In the genomic region with DNA sequence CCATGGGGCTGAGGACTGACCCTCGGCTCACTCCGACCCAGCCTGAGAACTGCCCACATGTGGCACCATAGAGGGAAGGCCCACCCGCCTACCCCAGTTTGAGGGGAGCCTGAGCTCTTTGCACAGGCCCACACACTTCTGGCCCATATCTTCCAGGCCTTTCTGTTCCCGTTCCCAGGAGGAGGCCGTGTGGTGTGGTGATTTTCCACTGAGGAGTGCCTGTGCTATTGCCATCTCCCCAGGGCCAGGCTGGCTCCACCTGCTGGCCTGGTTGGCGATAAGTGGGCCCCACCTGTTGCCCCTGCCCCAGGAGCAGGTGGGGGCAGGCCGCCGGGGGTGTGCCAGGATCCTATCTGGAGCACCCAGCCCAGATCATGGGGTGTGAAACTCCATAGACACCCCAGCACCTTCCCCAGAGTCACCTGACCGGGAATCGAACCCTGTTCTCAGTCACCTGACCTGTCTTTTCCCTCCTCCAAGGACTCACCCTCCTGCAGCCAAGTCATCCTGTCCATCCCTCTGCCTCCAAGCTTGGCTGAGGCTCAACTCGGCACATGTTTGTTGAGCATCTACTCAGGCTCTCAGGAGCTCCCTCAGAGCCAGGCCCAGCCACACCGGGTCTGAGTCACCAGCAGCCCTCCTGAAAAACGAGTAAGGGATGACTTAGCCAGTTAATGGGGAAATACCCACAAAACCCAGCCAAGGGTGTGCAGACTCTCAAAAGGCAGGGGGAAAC, we compare ENCODE assay signal across 1 cellular context.
TF ChIP-seq lines count a peak whose summit lies in the region.

No MANE protein-coding gene starts in this region.

TF ChIP-seq in HCT116, 20 proteins besides CTCF, POLR2A, EP300 and RAD21 (continued from another document):
- TF ChIP-seq CBX3 (IDR thresholded peaks at IDR 0.05; ENCODE audit: low read depth) (no peak), SIN3A (IDR thresholded peaks at IDR 0.05; ENCODE audit: low read depth) (no peak), ELF1 (IDR thresholded peaks at IDR 0.05; ENCODE audit: borderline replicate concordance, low read depth) (no peak), EZH2 (IDR thresholded peaks at IDR 0.05) (no peak), POLR2AphosphoS5 (IDR thresholded peaks at IDR 0.05; ENCODE audit: low read depth, low read length) (no peak)
- TF ChIP-seq, protein P1, sequence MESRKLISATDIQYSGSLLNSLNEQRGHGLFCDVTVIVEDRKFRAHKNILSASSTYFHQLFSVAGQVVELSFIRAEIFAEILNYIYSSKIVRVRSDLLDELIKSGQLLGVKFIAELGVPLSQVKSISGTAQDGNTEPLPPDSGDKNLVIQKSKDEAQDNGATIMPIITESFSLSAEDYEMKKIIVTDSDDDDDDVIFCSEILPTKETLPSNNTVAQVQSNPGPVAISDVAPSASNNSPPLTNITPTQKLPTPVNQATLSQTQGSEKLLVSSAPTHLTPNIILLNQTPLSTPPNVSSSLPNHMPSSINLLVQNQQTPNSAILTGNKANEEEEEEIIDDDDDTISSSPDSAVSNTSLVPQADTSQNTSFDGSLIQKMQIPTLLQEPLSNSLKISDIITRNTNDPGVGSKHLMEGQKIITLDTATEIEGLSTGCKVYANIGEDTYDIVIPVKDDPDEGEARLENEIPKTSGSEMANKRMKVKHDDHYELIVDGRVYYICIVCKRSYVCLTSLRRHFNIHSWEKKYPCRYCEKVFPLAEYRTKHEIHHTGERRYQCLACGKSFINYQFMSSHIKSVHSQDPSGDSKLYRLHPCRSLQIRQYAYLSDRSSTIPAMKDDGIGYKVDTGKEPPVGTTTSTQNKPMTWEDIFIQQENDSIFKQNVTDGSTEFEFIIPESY (IDR thresholded peaks at IDR 0.05; ENCODE audit: extremely low read depth, insufficient replicate concordance, low read length) = no peak
TF ChIP-seq in HCT116: peak in this region for 0.
